ENCODE assay signal across 9 cellular contexts in the genomic region with DNA sequence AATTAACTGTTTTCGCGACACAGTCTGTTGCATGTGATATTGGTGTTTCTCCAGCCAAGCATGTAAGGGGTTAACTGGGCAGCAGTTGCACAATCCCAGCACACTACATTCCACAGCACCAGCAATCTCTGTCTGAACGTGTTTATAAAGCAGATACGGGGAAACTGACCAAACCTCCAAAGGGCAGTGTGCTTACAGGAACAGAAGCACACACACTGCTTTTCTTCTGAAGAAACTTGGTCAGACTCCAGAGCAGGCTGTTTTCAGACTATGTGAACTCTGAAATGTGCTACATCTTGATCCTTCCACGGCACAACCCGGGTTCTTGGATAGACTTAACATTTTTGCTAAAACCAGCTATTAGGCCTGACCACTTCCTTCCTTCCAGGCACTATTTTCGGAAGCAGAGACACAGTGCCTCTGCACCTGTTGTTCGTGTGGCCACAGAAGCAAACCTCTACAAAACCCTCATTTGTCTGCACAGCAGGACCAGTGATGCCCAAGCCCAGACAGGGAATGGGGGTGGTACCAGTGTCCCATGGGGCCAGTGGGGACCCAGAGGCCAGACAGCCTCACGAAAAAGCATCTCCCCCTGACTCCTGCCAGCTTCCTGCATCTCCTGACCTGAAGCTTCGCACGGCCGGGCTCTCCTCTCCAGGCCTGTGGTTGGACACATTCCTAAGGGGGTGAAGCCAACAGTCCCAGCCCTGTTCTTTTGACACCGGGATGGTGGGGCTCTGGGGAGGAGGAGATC.
DNase-seq lines count a peak whose midpoint lies in the region; ATAC-seq, FAIRE-seq and TF ChIP-seq lines count a peak whose summit lies in the region.
"Had no signal": no experiment of that assay in that cellular context is flagged by ENCODE, and none has a peak within 500 bp of the region (broad histone marks: within the 10 kb centered on the region; RNA-seq: fewer than 3 reads in every experiment).

No MANE protein-coding gene starts in this region.

- no peak overlapping the region for H2AFZ ChIP-seq in H1 (ENCODE audit: low read length)

- CTCF ChIA-PET in H1 (lab: Charles Lee; ENCODE audit: partially characterized antibody), result no interaction called here

- intact Hi-C loops in natural killer cell (cut with micrococcal nuclease), result loop anchor here (5.0 kb wide), 1 partner anchor 42 kb away; no protein-coding TSS in a partner anchor

- no peak for FAIRE-seq in H1 (lab: Jason Lieb, UNC)
- FAIRE-seq: TTC549 had no signal

- peak overlapping the region; percentile 56 to 82 for H3K27ac Mint-ChIP-seq in natural killer cell

- TF ChIP-seq CTCF in H1 (IDR thresholded peaks at IDR 0.05; ENCODE audit: control extremely low read depth in 1 of 3, insufficient read depth in 1 of 3, low read depth in 1 of 3, low read length in 3 of 3), result no peak
- no peak for TF ChIP-seq CTCF in natural killer cell (IDR thresholded peaks at IDR 0.05)

- H3K4ac ChIP-seq in H1 (replicated peaks; ENCODE audit: insufficient read length, low read depth, low read length), result peak overlapping the region; percentile 76

- peak; percentile 65 for DNase-seq in RKO (ENCODE audit: low spot score)
- no peak for DNase-seq in H1 (ENCODE audit: low read depth in 1 of 2, low spot score in 2 of 2)
- DNase-seq in natural killer cell, result no peak
- no peak for DNase-seq in activated gamma-delta T cell treated with Interleukin-2 at 50 U/mL for 16 hours
- no peak for DNase-seq in GOT3 (lab: John Stamatoyannopoulos, UW)

- ATAC-seq in GM19025 (IDR thresholded peaks at IDR 0.05; ENCODE audit: low read depth, unreplicated experiment), result peak; percentile 78
- peak; percentile 82 for ATAC-seq in HG03097 (IDR thresholded peaks at IDR 0.05; ENCODE audit: low FRiP score, unreplicated experiment)
- ATAC-seq in natural killer cell, result peak; percentile 25 to 58 (median 30)

- H2BK12ac ChIP-seq in H1 (ENCODE audit: low read depth, low read length), result peak overlapping the region; percentile 90

- H2BK120ac ChIP-seq in H1 (replicated peaks; ENCODE audit: low read depth, low read length), result peak overlapping the region; percentile 67

- H3K9ac ChIP-seq in BLaER1, result peak overlapping the region; percentile 83
- H3K9ac ChIP-seq in H1 (replicated peaks in 1 of 4; ENCODE audit: extremely low read depth in 1 of 4, low read depth in 3 of 4, low read length in 3 of 4), result no peak overlapping the region

- H3K27ac ChIP-seq in BLaER1 (peak overlapping the region; percentile 96), H1 (ENCODE audit: low read depth, low read length) (no peak overlapping the region; the same call in 1 of the 2 replicates)

- no peak overlapping the region; the same call in 1 of the 2 replicates for H4K8ac ChIP-seq in H1 (ENCODE audit: extremely low read depth, insufficient read depth, low read length)

- peak overlapping the region; percentile 74; the same call in 1 of the 2 replicates for H2BK5ac ChIP-seq in H1 (ENCODE audit: low read depth, low read length)

- H3K27me3 ChIP-seq in BLaER1 (no peaks in the 10 kb centered on the region), H1 (replicated peaks in 1 of 4; ENCODE audit: control insufficient read depth in 3 of 4, extremely low read depth in 1 of 4, insufficient read depth in 3 of 4, low read length in 3 of 4) (no peaks in the 10 kb centered on the region)

- no peaks in the 10 kb centered on the region for H3K9me3 Mint-ChIP-seq in natural killer cell

- POLR2A ChIA-PET in H1 (lab: Charles Lee; ENCODE audit: partially characterized antibody), result interaction anchor here (0.6 kb wide), 1 partner anchor 12 kb away, joined by 3 read pairs; no protein-coding TSS in a partner anchor

- H3K79me2 ChIP-seq in H1 (ENCODE audit: control insufficient read depth in 1 of 2, insufficient read depth in 2 of 2, low read length in 2 of 2), result no peaks in the 10 kb centered on the region

- peak overlapping the region; percentile 1; the same call in 1 of the 2 replicates for H3K18ac ChIP-seq in H1 (ENCODE audit: extremely low read depth, low read length)

- no peak overlapping the region for H3K56ac ChIP-seq in H1 (replicated peaks; ENCODE audit: insufficient read length, low read depth, low read length)

- peak overlapping the region; percentile 51; the same call in 1 of the 2 replicates for H2BK15ac ChIP-seq in H1 (ENCODE audit: low read length)

- H3K4me1 Mint-ChIP-seq in natural killer cell, result peaks cover 46 to 53% of the 10 kb centered on the region in 2 donors

- TF ChIP-seq EP300 in H1 (IDR thresholded peaks at IDR 0.05; ENCODE audit: borderline replicate concordance in 1 of 2, low read depth in 2 of 2, low read length in 2 of 2), result no peak

- H2BK20ac ChIP-seq in H1 (ENCODE audit: low read length), result peak overlapping the region; percentile 74

- no peak overlapping the region for H3K14ac ChIP-seq in H1 (ENCODE audit: insufficient read length)

- TF ChIP-seq RAD21 in H1 (IDR thresholded peaks at IDR 0.05 in 1 of 2, conservative IDR thresholded peaks at IDR 0.05 in 1 of 2; ENCODE audit: low read depth in 2 of 2, low read length in 2 of 2), result no peak

- no peak overlapping the region for H4K5ac ChIP-seq in H1 (ENCODE audit: insufficient read length, low read depth, low read length)

- H4K20me1 ChIP-seq in BLaER1, result no peaks in the 10 kb centered on the region
- no peaks in the 10 kb centered on the region for H4K20me1 ChIP-seq in H1 (replicated peaks in 1 of 2; ENCODE audit: control insufficient read depth in 1 of 2, insufficient read depth in 2 of 2, low read length in 2 of 2)

- TF ChIP-seq POLR2A in H1 (IDR thresholded peaks at IDR 0.05; ENCODE audit: control extremely low read depth in 1 of 2, low read depth in 2 of 2, low read length in 2 of 2), result no peak

- H2AK5ac ChIP-seq in H1 (ENCODE audit: low read depth, low read length), result peak overlapping the region; percentile 18; the same call in 1 of the 2 replicates

- H3K23me2 ChIP-seq in H1 (ENCODE audit: low read depth, low read length), result no peaks in the 10 kb centered on the region; the same call in 1 of the 2 replicates

- H3K27me3 Mint-ChIP-seq in natural killer cell (ENCODE audit: low read depth in 2 of 2), result no peaks in the 10 kb centered on the region

- peak overlapping the region; percentile 61 for H3K4me3 Mint-ChIP-seq in natural killer cell

- H3K79me1 ChIP-seq in H1 (ENCODE audit: low read depth, low read length), result no peaks in the 10 kb centered on the region

- peak overlapping the region; percentile 89 for H3K4me2 ChIP-seq in BLaER1
- H3K4me2 ChIP-seq in H1 (ENCODE audit: insufficient read depth in 1 of 2, low read depth in 2 of 2, low read length in 2 of 2), result peak overlapping the region; percentile 47 to 62; a peak in 1 of 4 replicates

- H3K36me3 ChIP-seq in BLaER1 (peaks cover 26% of the 10 kb centered on the region), H1 (ENCODE audit: control insufficient read depth in 2 of 4, insufficient read depth in 4 of 4, low read length in 3 of 4) (peaks cover 0 to 7% (median 0%) of the 10 kb centered on the region in 4 experiments; a peak in 3 of 8 replicates)

- H3K4me3 ChIP-seq in BLaER1, result peak overlapping the region; percentile 58
- no peak overlapping the region; a peak in 1 of 8 replicates for H3K4me3 ChIP-seq in H1 (ENCODE audit: extremely low read depth in 1 of 4, insufficient read depth in 2 of 4, low read depth in 3 of 4, low read length in 4 of 4)

- H3K4me1 ChIP-seq in BLaER1 (peaks cover 90% of the 10 kb centered on the region), H1 (replicated peaks in 1 of 4; ENCODE audit: control insufficient read depth in 3 of 4, insufficient read depth in 4 of 4, low read length in 3 of 4) (peaks cover 21 to 41% (median 34%) of the 10 kb centered on the region in 4 experiments)

- 73% methylated on average over 12 of the region's 13 CpGs; no CpG with 5 or more reads in 1 of the 2 experiments for WGBS in H1 (ENCODE audit: extremely low coverage in 1 of 2, insufficient coverage in 1 of 2, insufficient read length in 1 of 2, insufficient replicate concordance in 2 of 2, low coverage in 1 of 2, low lambda C conversion rate in 2 of 2, missing lambda C conversion rate in 1 of 2), 2 experiments

- H3K9me3 ChIP-seq in BLaER1 (peaks cover 16% of the 10 kb centered on the region), H1 (ENCODE audit: insufficient read depth in 2 of 2, low read depth in 1 of 2, low read length in 1 of 2) (no peaks in the 10 kb centered on the region)

- H4K91ac ChIP-seq in H1 (replicated peaks; ENCODE audit: insufficient read length, low read length), result peak overlapping the region; percentile 87

- no peak overlapping the region for H3K23ac ChIP-seq in H1 (ENCODE audit: insufficient read length)

- H3K36me3 Mint-ChIP-seq in natural killer cell, result peaks cover 15% of the 10 kb centered on the region

TF ChIP-seq in H1, 55 proteins besides CTCF, POLR2A, EP300 and RAD21:
- no peak for TF ChIP-seq RXRA (IDR thresholded peaks at IDR 0.05; ENCODE audit: insufficient read depth, low read depth, low read length)
- TF ChIP-seq CEBPB (IDR thresholded peaks at IDR 0.05; ENCODE audit: low read depth, low read length), result peak; percentile 87
- TF ChIP-seq SIN3A (conservative IDR thresholded peaks at IDR 0.05 in 1 of 2, IDR thresholded peaks at IDR 0.05 in 1 of 2; ENCODE audit: low read depth in 1 of 2, low read length in 2 of 2), result no peak

Comparison
In these comparisons a context has a peak if more than half of its experiments do, and no peak if none do; other contexts are left out.
1. ATAC-seq: peak in every context shown above with its lines; median percentile 82 in HG03097; 78 in GM19025; 30 in natural killer cell.